8 cellular contexts compared by ENCODE assay signal in genomic region chr2:237743561-237744269, GRCh38. TPM values are rescaled to one million over a fixed set of nuclear protein-coding genes. Genes with fewer than 3 reads are reported as not detected.
DNase-seq lines count a peak whose midpoint lies in the region; ATAC-seq and TF ChIP-seq lines count a peak whose summit lies in the region.

No MANE protein-coding gene starts in this region.

- H3K36me3 Mint-ChIP-seq in activated CD4-positive, alpha-beta T cell treated with anti-CD3 and anti-CD28 coated beads for 36 hours (ENCODE audit: low read depth) = peaks cover 29% of the 10 kb centered on the region
- H3K36me3 Mint-ChIP-seq in activated CD4-positive, alpha-beta memory T cell treated with anti-CD3 and anti-CD28 coated beads for 36 hours = peaks cover 21% of the 10 kb centered on the region

- H3K27me3 ChIP-seq in hepatocyte = no peaks in the 10 kb centered on the region
- H3K27me3 ChIP-seq in subcutaneous abdominal adipose tissue (ENCODE audit: control insufficient read depth in 5 of 5, insufficient read depth in 4 of 5, low read length in 5 of 5) = no peaks in the 10 kb centered on the region

- H3K27me3 Mint-ChIP-seq in activated CD4-positive, alpha-beta T cell treated with anti-CD3 and anti-CD28 coated beads for 36 hours = no peaks in the 10 kb centered on the region
- H3K27me3 Mint-ChIP-seq in activated CD4-positive, alpha-beta memory T cell treated with anti-CD3 and anti-CD28 coated beads for 36 hours = no peaks in the 10 kb centered on the region

- ATAC-seq in activated CD4-positive, alpha-beta T cell treated with anti-CD3 and anti-CD28 coated beads for 36 hours = no peak
- ATAC-seq in GM18502 (IDR thresholded peaks at IDR 0.05; ENCODE audit: poor library complexity, unreplicated experiment) (no peak), GM18520 (IDR thresholded peaks at IDR 0.05; ENCODE audit: unreplicated experiment) (no peak)

- intact Hi-C loops in activated CD4-positive, alpha-beta T cell treated with anti-CD3 and anti-CD28 coated beads for 36 hours (cut with DNase I, micrococcal nuclease) = loop anchor here (1.0 to 10.0 kb wide), 4 partner anchors 51 to 231 kb away; no protein-coding TSS in a partner anchor
- intact Hi-C loops in activated CD4-positive, alpha-beta memory T cell treated with anti-CD3 and anti-CD28 coated beads for 36 hours (cut with micrococcal nuclease) = loop anchor here (2.0 kb wide), 1 partner anchor 47 kb away; no protein-coding TSS in a partner anchor

- H3K36me3 ChIP-seq in hepatocyte (replicated peaks; ENCODE audit: insufficient read depth, low read depth) (no peaks in the 10 kb centered on the region), subcutaneous abdominal adipose tissue (ENCODE audit: control insufficient read depth in 5 of 5, insufficient read depth in 5 of 5, low read length in 5 of 5) (peaks cover 0 to 22% (median 16%) of the 10 kb centered on the region in 5 donors)

- peak overlapping the region; percentile 69 for H3K27ac Mint-ChIP-seq in activated CD4-positive, alpha-beta T cell treated with anti-CD3 and anti-CD28 coated beads for 36 hours
- H3K27ac Mint-ChIP-seq in activated CD4-positive, alpha-beta memory T cell treated with anti-CD3 and anti-CD28 coated beads for 36 hours = peak overlapping the region; percentile 67

- no peak overlapping the region for H3K9ac ChIP-seq in subcutaneous abdominal adipose tissue (ENCODE audit: low read length in 5 of 5)

- DNase-seq in activated CD4-positive, alpha-beta T cell treated with anti-CD3 and anti-CD28 coated beads for 36 hours = no peak
- DNase-seq in activated CD4-positive, alpha-beta T cell treated with anti-CD3 and anti-CD28 coated beads for 1 hour = no peak
- DNase-seq in activated CD4-positive, alpha-beta memory T cell treated with anti-CD3 and anti-CD28 coated beads for 36 hours = no peak
- DNase-seq in hepatocyte (ENCODE audit: low spot score) (no peak), NCI-H2171 (lab: John Stamatoyannopoulos, UW) (no peak)

- peak overlapping the region; percentile 65 for H3K27ac ChIP-seq in hepatocyte
- peak overlapping the region; percentile 50 for H3K27ac ChIP-seq in subcutaneous abdominal adipose tissue (ENCODE audit: low read depth, low read length)

- CTCF ChIA-PET in activated CD4-positive, alpha-beta T cell treated with anti-CD3 and anti-CD28 coated beads for 36 hours (lab: Charles Lee) = interaction anchor here (0.9 to 6.6 kb wide), 15 partner anchors 9 to 172 kb away, joined by 3 to 94 read pairs (median 4); no protein-coding TSS in a partner anchor
- CTCF ChIA-PET in activated CD4-positive, alpha-beta memory T cell treated with anti-CD3 and anti-CD28 coated beads for 36 hours (lab: Charles Lee) = interaction anchor here (0.6 to 6.7 kb wide), 17 partner anchors 9 to 396 kb away, joined by 3 to 192 read pairs (median 11); no protein-coding TSS in a partner anchor

- H3K4me1 Mint-ChIP-seq in activated CD4-positive, alpha-beta T cell treated with anti-CD3 and anti-CD28 coated beads for 36 hours = peaks cover 44% of the 10 kb centered on the region
- peaks cover 44% of the 10 kb centered on the region for H3K4me1 Mint-ChIP-seq in activated CD4-positive, alpha-beta memory T cell treated with anti-CD3 and anti-CD28 coated beads for 36 hours (ENCODE audit: low read depth)

- H3K4me2 ChIP-seq in hepatocyte = no peak overlapping the region

- POLR2A ChIA-PET in activated CD4-positive, alpha-beta T cell treated with anti-CD3 and anti-CD28 coated beads for 36 hours (lab: Charles Lee) = interaction anchor here (0.6 to 1.1 kb wide), 2 partner anchors 67 to 69 kb away, joined by 4 to 12 read pairs; no protein-coding TSS in a partner anchor
- POLR2A ChIA-PET in activated CD4-positive, alpha-beta memory T cell treated with anti-CD3 and anti-CD28 coated beads for 36 hours (lab: Charles Lee) = no interaction called here

- no peaks in the 10 kb centered on the region for H3K9me3 ChIP-seq in hepatocyte (ENCODE audit: low read depth)
- H3K9me3 ChIP-seq in subcutaneous abdominal adipose tissue (ENCODE audit: control insufficient read depth in 5 of 5, low read length in 5 of 5) = no peaks in the 10 kb centered on the region

- H3K79me2 ChIP-seq in hepatocyte = peaks cover 46% of the 10 kb centered on the region

- 59% methylated on average over 12 of the region's 12 CpGs for WGBS in hepatocyte (ENCODE audit: low lambda C conversion rate, missing lambda C conversion rate)

- TF ChIP-seq CTCF in hepatocyte (IDR thresholded peaks at IDR 0.05; ENCODE audit: poor library complexity) = peak; percentile 14

- no peaks in the 10 kb centered on the region for H3K9me2 ChIP-seq in hepatocyte (replicated peaks; ENCODE audit: insufficient read depth)

- no peak overlapping the region for H3K4me3 Mint-ChIP-seq in activated CD4-positive, alpha-beta T cell treated with anti-CD3 and anti-CD28 coated beads for 36 hours
- H3K4me3 Mint-ChIP-seq in activated CD4-positive, alpha-beta memory T cell treated with anti-CD3 and anti-CD28 coated beads for 36 hours = no peak overlapping the region

- H3K4me3 ChIP-seq in hepatocyte = no peak overlapping the region
- no peak overlapping the region for H3K4me3 ChIP-seq in subcutaneous abdominal adipose tissue (ENCODE audit: low read depth in 1 of 5, low read length in 5 of 5)

- H2AFZ ChIP-seq in hepatocyte = no peak overlapping the region

- H3K9me3 Mint-ChIP-seq in activated CD4-positive, alpha-beta T cell treated with anti-CD3 and anti-CD28 coated beads for 36 hours (ENCODE audit: low read depth) = no peaks in the 10 kb centered on the region
- H3K9me3 Mint-ChIP-seq in activated CD4-positive, alpha-beta memory T cell treated with anti-CD3 and anti-CD28 coated beads for 36 hours = no peaks in the 10 kb centered on the region

- H3K4me1 ChIP-seq in hepatocyte (ENCODE audit: insufficient read depth) = peaks cover 21% of the 10 kb centered on the region
- H3K4me1 ChIP-seq in subcutaneous abdominal adipose tissue (ENCODE audit: control insufficient read depth in 5 of 5, insufficient read depth in 5 of 5, low read length in 5 of 5) = peaks cover 2 to 60% (median 34%) of the 10 kb centered on the region in 5 donors

- no peaks in the 10 kb centered on the region for H4K20me1 ChIP-seq in hepatocyte (ENCODE audit: insufficient read depth, poor library complexity, severe bottlenecking)

RNA-seq across cellular contexts. Expression of gene RBM44, which starts 54.9 kb away (rescaled TPM):
- total RNA-seq in activated CD4-positive, alpha-beta T cell treated with anti-CD3 and anti-CD28 coated beads for 36 hours = 1 to 10 TPM in 1 of 2 experiments, under 1 TPM in 1; 0.94 to 1.4 TPM
- under 1 TPM; 0.69 to 0.75 TPM for total RNA-seq in activated CD4-positive, alpha-beta memory T cell treated with anti-CD3 and anti-CD28 coated beads for 36 hours
- total RNA-seq in hepatocyte = 0.40 and 0.53 TPM in 2 replicates
- polyA plus RNA-seq in hepatocyte = 0.47 and 0.76 TPM in 2 replicates
